In the genomic region with DNA sequence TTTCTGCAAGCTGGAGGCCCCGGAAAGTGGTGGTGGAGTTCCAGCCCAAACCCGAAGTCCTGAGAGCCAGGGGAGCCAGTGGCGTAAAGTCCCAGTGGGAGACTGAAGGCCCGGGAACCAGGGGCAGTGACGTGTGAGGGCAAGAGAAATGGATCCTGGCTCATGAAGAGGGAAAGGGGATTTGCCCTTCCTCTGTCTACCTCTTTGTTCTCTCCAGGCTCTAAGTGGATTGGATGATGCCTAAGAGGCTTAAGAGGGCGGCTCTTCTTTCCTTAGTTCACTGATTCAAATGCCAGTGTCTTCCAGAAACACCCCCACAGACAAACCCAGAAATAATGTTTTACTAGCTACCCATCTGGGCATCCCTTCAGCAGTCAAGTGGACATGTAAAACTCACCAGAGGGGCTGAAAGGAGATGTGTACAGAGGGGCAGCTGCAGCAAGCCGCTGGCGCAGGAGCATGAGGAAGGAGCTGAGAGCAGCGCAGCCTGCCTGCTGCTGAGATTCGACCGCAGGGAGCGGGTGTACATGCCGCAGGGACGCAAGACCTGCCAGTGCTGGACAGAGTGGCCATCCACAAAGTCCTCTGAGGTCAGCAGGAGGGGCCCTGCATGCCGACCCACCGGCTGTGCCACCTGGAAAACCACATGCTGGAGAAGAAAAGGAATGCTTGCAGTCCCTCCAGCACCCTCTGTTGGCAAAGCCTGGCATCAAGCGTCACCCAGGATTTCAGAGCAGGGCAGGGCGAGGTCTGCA, we compare ENCODE assay signal across 8 cellular contexts. TPM values are rescaled to one million over a fixed set of nuclear protein-coding genes. Genes with fewer than 3 reads are reported as not detected.
DNase-seq lines count a peak whose midpoint lies in the region; ATAC-seq, FAIRE-seq and TF ChIP-seq lines count a peak whose summit lies in the region.

No MANE protein-coding gene starts in this region.

- ATAC-seq in thoracic aorta (ENCODE audit: insufficient number of reproducible peaks, low FRiP score, low read depth) (no peak), GM21529 (IDR thresholded peaks at IDR 0.05; ENCODE audit: unreplicated experiment) (no peak)

- H3K4me2 ChIP-seq in BLaER1, result peak overlapping the region; percentile 13; the same call in 1 of the 2 replicates

- H3K4me3 ChIP-seq in BLaER1 (no peak overlapping the region), GM12875 (ENCODE audit: low read depth, low read length) (no peak overlapping the region), bronchial epithelial cell (ENCODE audit: low read depth, low read length) (no peak overlapping the region), thoracic aorta (no peak overlapping the region)

- no peak overlapping the region for H3K9ac ChIP-seq in BLaER1

- H3K9me3 ChIP-seq in BLaER1 (peaks cover 61% of the 10 kb centered on the region), thoracic aorta (peaks cover 2% of the 10 kb centered on the region)

- H4K20me1 ChIP-seq in BLaER1, result peaks cover 84% of the 10 kb centered on the region

- peaks cover 45% of the 10 kb centered on the region for H3K4me1 ChIP-seq in BLaER1
- peaks cover 0 to 19% of the 10 kb centered on the region in 2 donors for H3K4me1 ChIP-seq in thoracic aorta (ENCODE audit: control insufficient read depth in 1 of 2, low read depth in 2 of 2)

- H3K36me3 ChIP-seq in BLaER1 (peaks cover 49% of the 10 kb centered on the region), bronchial epithelial cell (ENCODE audit: control insufficient read depth, insufficient read depth, low read length) (no peaks in the 10 kb centered on the region), thoracic aorta (no peaks in the 10 kb centered on the region)

- DNase-seq in NCI-H526 (lab: John Stamatoyannopoulos, UW) (peak; percentile 7 to 73), bronchial epithelial cell (ENCODE audit: low read depth) (peak; percentile 55), left kidney (ENCODE audit: low read depth, low spot score) (peak; percentile 81), thoracic aorta (ENCODE audit: low spot score) (no peak), NCI-H446 (lab: John Stamatoyannopoulos, UW) (no peak)

- no peak for FAIRE-seq in bronchial epithelial cell (lab: Jason Lieb, UNC)

- TF ChIP-seq CTCF in GM12875 (IDR thresholded peaks at IDR 0.05; ENCODE audit: borderline replicate concordance, insufficient read depth, low read depth, low read length) (peak; percentile 58; the same call in 1 of the 2 replicates), bronchial epithelial cell (IDR thresholded peaks at IDR 0.05; ENCODE audit: insufficient read depth, low read length, severe bottlenecking) (peak; percentile 90), thoracic aorta (IDR thresholded peaks at IDR 0.05) (peak; percentile 46)

- H3K27ac ChIP-seq in BLaER1 (no peak overlapping the region), thoracic aorta (no peak overlapping the region)

- no peaks in the 10 kb centered on the region for H3K27me3 ChIP-seq in BLaER1
- H3K27me3 ChIP-seq in bronchial epithelial cell (ENCODE audit: control insufficient read depth, insufficient read depth, low read length), result no peaks in the 10 kb centered on the region
- no peaks in the 10 kb centered on the region for H3K27me3 ChIP-seq in thoracic aorta (replicated peaks; ENCODE audit: insufficient read depth)

RNA-seq across cellular contexts. Expression of a gene that starts 29.5 kb away (rescaled TPM):
- total RNA-seq in bronchial epithelial cell (46.1 and 50.7 TPM in 2 replicates), thoracic aorta (10 to 100 TPM; 22.7 to 38.2 TPM)

Comparison
In these comparisons a context has a peak if more than half of its experiments do, and no peak if none do; other contexts are left out.
1. DNase-seq: peak in NCI-H526 (2 of 2), bronchial epithelial cell (single experiment) and left kidney (single experiment); none in thoracic aorta (single experiment) and NCI-H446 (0 of 2).
2. Peak in every context shown above with its lines, with median percentiles within 50 percentile points of each other: CTCF ChIP-seq.